In genomic region chrX:69538321-69538876, GRCh38 we compare ENCODE assay signal across 8 cellular contexts. TPM values are rescaled to one million over a fixed set of nuclear protein-coding genes. Genes with fewer than 3 reads are reported as not detected.
DNase-seq lines count a peak whose midpoint lies in the region; ATAC-seq lines count a peak whose summit lies in the region.

No MANE protein-coding gene starts in this region.

- H3K4me1 Mint-ChIP-seq in central memory CD8-positive, alpha-beta T cell = peaks cover 16% of the 10 kb centered on the region

- no peaks in the 10 kb centered on the region for H3K36me3 Mint-ChIP-seq in central memory CD8-positive, alpha-beta T cell (ENCODE audit: insufficient read depth)

- DNase-seq in Caki2 (ENCODE audit: low read depth) (peak; percentile 18), Kasumi-1 (lab: John Stamatoyannopoulos, UW) (peak; percentile 25 to 41), kidney tubule cell (ENCODE audit: low spot score) (peak; percentile 60), HCEC 1CT (no peak)
- peak; percentile 61 for DNase-seq in activated CD4-positive, alpha-beta T cell treated with anti-CD3 and anti-CD28 coated beads for 1 hour
- peak in 1 of 2 donors; percentile 32 for DNase-seq in central memory CD8-positive, alpha-beta T cell (ENCODE audit: low spot score in 2 of 2)
- peak; percentile 77 to 80 for DNase-seq in stimulated activated CD4-positive, alpha-beta T cell treated with anti-CD3 and anti-CD28 coated beads, Interleukin-2, amount 100 ng/mL, for 24 hours

- H3K4me3 Mint-ChIP-seq in central memory CD8-positive, alpha-beta T cell = peak overlapping the region; percentile 53

- H3K27ac Mint-ChIP-seq in central memory CD8-positive, alpha-beta T cell (ENCODE audit: low read depth) = no peak overlapping the region

- in situ Hi-C loops in Caki2 (cut with HindIII; ENCODE audit: low pct_unique_long_range_greater_than_20kb, low sequenced_read_pairs) = no loop called here

- H3K27me3 Mint-ChIP-seq in central memory CD8-positive, alpha-beta T cell = peaks cover 30% of the 10 kb centered on the region

- H3K9me3 Mint-ChIP-seq in central memory CD8-positive, alpha-beta T cell = no peaks in the 10 kb centered on the region

- ATAC-seq in GM21515 (IDR thresholded peaks at IDR 0.05; ENCODE audit: unreplicated experiment) = peak; percentile 93
- ATAC-seq in central memory CD8-positive, alpha-beta T cell (replicated peaks; ENCODE audit: extremely low read depth, poor library complexity, severe bottlenecking) = peak; percentile 62

RNA-seq across cellular contexts. Expression of gene NALF2, which starts 34.3 kb away (rescaled TPM):
- total RNA-seq in Caki2 (2014; rRNA removed; shearing (Covaris generic); ENCODE audit: low replicate concordance) = 1.9 and 3.2 TPM in 2 replicates
